In the genomic region with DNA sequence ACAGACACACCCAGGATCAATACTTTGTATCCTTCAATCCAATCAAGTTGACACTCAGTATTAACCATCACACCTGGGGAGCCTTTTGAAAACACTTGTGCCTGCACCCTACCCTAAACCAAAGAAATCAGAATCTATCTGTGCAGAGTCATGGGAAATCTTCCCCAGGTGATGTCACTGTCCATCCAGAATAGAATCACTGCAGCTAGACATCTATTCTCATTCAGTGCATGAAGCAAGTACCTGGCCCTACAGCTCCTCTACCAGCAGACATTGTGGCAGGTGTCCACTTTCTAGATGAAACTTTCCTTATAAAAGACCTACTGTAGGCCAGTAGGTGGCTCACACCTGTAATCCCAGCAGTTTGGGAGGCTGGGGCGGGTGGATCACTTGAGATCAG, we compare ENCODE assay signal across 1 cellular context.
TF ChIP-seq lines count a peak whose summit lies in the region.

No MANE protein-coding gene starts in this region.

TF ChIP-seq in HEK293, 187 proteins besides CTCF, POLR2A, EP300 and RAD21:
- TF ChIP-seq SALL2 (tag by site-specific recombination; IDR thresholded peaks at IDR 0.05; ENCODE audit: borderline replicate concordance) (no peak), ZNF654 (tag by site-specific recombination; IDR thresholded peaks at IDR 0.05; ENCODE audit: low read depth) (peak; percentile 15; the same call in 1 of the 2 replicates)
- TF ChIP-seq, protein P1, sequence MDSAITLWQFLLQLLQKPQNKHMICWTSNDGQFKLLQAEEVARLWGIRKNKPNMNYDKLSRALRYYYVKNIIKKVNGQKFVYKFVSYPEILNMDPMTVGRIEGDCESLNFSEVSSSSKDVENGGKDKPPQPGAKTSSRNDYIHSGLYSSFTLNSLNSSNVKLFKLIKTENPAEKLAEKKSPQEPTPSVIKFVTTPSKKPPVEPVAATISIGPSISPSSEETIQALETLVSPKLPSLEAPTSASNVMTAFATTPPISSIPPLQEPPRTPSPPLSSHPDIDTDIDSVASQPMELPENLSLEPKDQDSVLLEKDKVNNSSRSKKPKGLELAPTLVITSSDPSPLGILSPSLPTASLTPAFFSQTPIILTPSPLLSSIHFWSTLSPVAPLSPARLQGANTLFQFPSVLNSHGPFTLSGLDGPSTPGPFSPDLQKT (IDR thresholded peaks at IDR 0.05; ENCODE audit: borderline replicate concordance, low read depth, low read length): no peak
